In the genomic region with DNA sequence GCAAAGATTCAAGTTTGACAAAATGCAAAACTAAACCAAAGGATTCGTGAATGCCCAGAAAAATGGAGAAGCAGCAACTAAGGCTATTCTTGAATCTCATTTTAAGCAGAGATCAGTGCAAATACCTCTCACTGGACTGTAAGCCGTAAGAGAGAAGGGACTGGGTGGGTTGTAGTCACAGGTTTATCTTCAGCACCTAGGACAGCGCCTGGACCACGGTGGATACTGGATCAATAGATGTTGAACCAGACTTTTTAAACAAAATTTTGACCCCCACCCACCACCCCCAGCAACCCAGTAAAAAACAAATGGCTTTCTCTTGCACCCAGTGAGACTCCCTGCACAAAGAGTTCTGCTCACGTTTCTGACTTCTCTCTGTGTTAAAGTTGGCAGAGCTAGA, we compare ENCODE assay signal across 25 cellular contexts.
DNase-seq lines count a peak whose midpoint lies in the region; ATAC-seq and TF ChIP-seq lines count a peak whose summit lies in the region.
"Had no signal": no experiment of that assay in that cellular context is flagged by ENCODE, and none has a peak within 500 bp of the region (broad histone marks: within the 10 kb centered on the region; RNA-seq: fewer than 3 reads in every experiment).

No MANE protein-coding gene starts in this region.

- H3K4me3 Mint-ChIP-seq in activated naive CD4-positive, alpha-beta T cell treated with anti-CD3 and anti-CD28 coated beads for 36 hours = no peak overlapping the region
- H3K4me3 Mint-ChIP-seq in endothelial cell (ENCODE audit: unreplicated experiment) = no peak overlapping the region
- H3K4me3 Mint-ChIP-seq in CD4-positive, alpha-beta T cell = no peak overlapping the region

- TF ChIP-seq CTCF in NB4 (IDR thresholded peaks at IDR 0.05; ENCODE audit: low read depth, low read length) (no peak), endothelial cell (IDR thresholded peaks at IDR 0.05; ENCODE audit: unreplicated experiment) (no peak), testis (IDR thresholded peaks at IDR 0.05) (no peak), colonic mucosa (IDR thresholded peaks at IDR 0.05) (no peak)
- no peak for TF ChIP-seq CTCF in CD4-positive, alpha-beta T cell (IDR thresholded peaks at IDR 0.05)

- POLR2A ChIA-PET in CD4-positive, alpha-beta T cell (lab: Charles Lee) = no interaction called here

- 34 to 40% methylated on average over 5 of the region's 5 CpGs for WGBS in testis, 2 donors
- WGBS in aorta, 2 donors = 36 to 41% methylated on average over 5 of the region's 5 CpGs

- H3K4me1 ChIP-seq in testis = no peaks in the 10 kb centered on the region
- no peaks in the 10 kb centered on the region for H3K4me1 ChIP-seq in aorta (ENCODE audit: control insufficient read depth in 1 of 2, insufficient read depth in 2 of 2, low read length in 2 of 2)
- no peaks in the 10 kb centered on the region for H3K4me1 ChIP-seq in colonic mucosa
- H3K4me1 ChIP-seq: suprapubic skin, vagina had no signal

- DNase-seq in activated naive CD4-positive, alpha-beta T cell treated with anti-CD3 and anti-CD28 coated beads for 36 hours = peak; percentile 23
- no peak for DNase-seq in activated naive CD4-positive, alpha-beta T cell (lab: John Stamatoyannopoulos, UW)
- DNase-seq in NB4 (ENCODE audit: low read depth) (peak; percentile 10), endothelial cell (ENCODE audit: low spot score) (peak; percentile 46), testis (peak; percentile 19), aorta (no peak), colonic mucosa (no peak)
- no peak for DNase-seq in CD4-positive, alpha-beta T cell
- DNase-seq: activated CD4-positive, CD25-positive, alpha-beta regulatory T cell; activated CD8-positive, alpha-beta memory T cell treated with anti-CD3 and anti-CD28 coated beads, Interleukin-2, amount 50 U/mL, for 48 hours; activated gamma-delta T cell; dermis blood vessel endothelial cell; mammary epithelial cell; NCI-H1048; NCI-H187 treated with DMSO at 0.1 percent for 48 hours; NCI-H345; NCI-H82; T-helper 9 cell had no signal

- peaks cover 5% of the 10 kb centered on the region for H3K9me3 Mint-ChIP-seq in activated naive CD4-positive, alpha-beta T cell treated with anti-CD3 and anti-CD28 coated beads for 36 hours
- H3K9me3 Mint-ChIP-seq in endothelial cell (ENCODE audit: unreplicated experiment) = no peaks in the 10 kb centered on the region
- peaks cover 2% of the 10 kb centered on the region for H3K9me3 Mint-ChIP-seq in CD4-positive, alpha-beta T cell

- no peak overlapping the region for H3K4me3 ChIP-seq in NB4 (ENCODE audit: low read depth, low read length)
- no peak overlapping the region for H3K4me3 ChIP-seq in testis
- H3K4me3 ChIP-seq in aorta (ENCODE audit: low read length in 2 of 2) = no peak overlapping the region
- no peak overlapping the region for H3K4me3 ChIP-seq in colonic mucosa
- H3K4me3 ChIP-seq: SK-N-MC, suprapubic skin, vagina had no signal

- no peaks in the 10 kb centered on the region for H3K4me1 Mint-ChIP-seq in activated naive CD4-positive, alpha-beta T cell treated with anti-CD3 and anti-CD28 coated beads for 36 hours (ENCODE audit: low read depth)
- H3K4me1 Mint-ChIP-seq in endothelial cell (ENCODE audit: unreplicated experiment) = no peaks in the 10 kb centered on the region
- H3K4me1 Mint-ChIP-seq in CD4-positive, alpha-beta T cell (ENCODE audit: low read depth) = no peaks in the 10 kb centered on the region

- intact Hi-C loops in activated naive CD4-positive, alpha-beta T cell treated with anti-CD3 and anti-CD28 coated beads for 36 hours (cut with micrococcal nuclease) = no loop called here
- intact Hi-C loops in testis (cut with DNase I; ENCODE audit: low total_unique reads) (no loop called here), aorta (cut with DNase I) (no loop called here), colonic mucosa (cut with DNase I) (no loop called here)
- intact Hi-C loops in CD4-positive, alpha-beta T cell (cut with DNase I, micrococcal nuclease) = no loop called here

- ATAC-seq in aorta (ENCODE audit: low FRiP score) = no peak
- ATAC-seq in CD4-positive, alpha-beta T cell (ENCODE audit: poor library complexity) = no peak
- ATAC-seq: Panc1, right cardiac atrium had no signal

- peaks cover 2% of the 10 kb centered on the region for H3K36me3 Mint-ChIP-seq in activated naive CD4-positive, alpha-beta T cell treated with anti-CD3 and anti-CD28 coated beads for 36 hours (ENCODE audit: low read depth)
- no peaks in the 10 kb centered on the region for H3K36me3 Mint-ChIP-seq in endothelial cell (ENCODE audit: low read depth, unreplicated experiment)
- H3K36me3 Mint-ChIP-seq in CD4-positive, alpha-beta T cell (ENCODE audit: low read depth) = no peaks in the 10 kb centered on the region

- CTCF ChIA-PET in activated naive CD4-positive, alpha-beta T cell treated with anti-CD3 and anti-CD28 coated beads for 36 hours (lab: Charles Lee) = no interaction called here
- CTCF ChIA-PET in CD4-positive, alpha-beta T cell (lab: Charles Lee) = no interaction called here

- TF ChIP-seq POLR2A in NB4 (IDR thresholded peaks at IDR 0.05; ENCODE audit: extremely low read depth, insufficient read length) = no peak
- no peak for TF ChIP-seq POLR2A in testis (IDR thresholded peaks at IDR 0.05)

- H3K27me3 Mint-ChIP-seq in activated naive CD4-positive, alpha-beta T cell treated with anti-CD3 and anti-CD28 coated beads for 36 hours (ENCODE audit: low read depth) = peaks cover 15% of the 10 kb centered on the region
- H3K27me3 Mint-ChIP-seq in endothelial cell (ENCODE audit: unreplicated experiment) = no peaks in the 10 kb centered on the region
- H3K27me3 Mint-ChIP-seq in CD4-positive, alpha-beta T cell = peaks cover 14% of the 10 kb centered on the region

- H3K9me3 ChIP-seq in testis (no peaks in the 10 kb centered on the region), aorta (ENCODE audit: control insufficient read depth, low read length) (peaks cover 2% of the 10 kb centered on the region), colonic mucosa (no peaks in the 10 kb centered on the region)
- H3K9me3 ChIP-seq in CD4-positive, alpha-beta T cell (ENCODE audit: control insufficient read depth, low read length) = no peaks in the 10 kb centered on the region
- H3K9me3 ChIP-seq: vagina had no signal

- H3K27me3 ChIP-seq in testis (no peaks in the 10 kb centered on the region), aorta (ENCODE audit: control insufficient read depth in 1 of 2, insufficient read depth in 2 of 2, low read length in 1 of 2) (peaks cover 0 to 2% of the 10 kb centered on the region in 2 donors), colonic mucosa (no peaks in the 10 kb centered on the region)
- H3K27me3 ChIP-seq in CD4-positive, alpha-beta T cell (ENCODE audit: control insufficient read depth, insufficient read depth, low read length) = no peaks in the 10 kb centered on the region
- H3K27me3 ChIP-seq: vagina had no signal

- no peak overlapping the region for H3K9ac ChIP-seq in colonic mucosa (ENCODE audit: low read depth in 2 of 2, low read length in 2 of 2)
- H3K9ac ChIP-seq: KMS-11 had no signal

- H3K36me3 ChIP-seq in testis (ENCODE audit: low read depth, missing control alignments) = no peaks in the 10 kb centered on the region
- no peaks in the 10 kb centered on the region for H3K36me3 ChIP-seq in aorta (ENCODE audit: control insufficient read depth in 1 of 2, insufficient read depth in 2 of 2, low read length in 1 of 2)
- H3K36me3 ChIP-seq in colonic mucosa = no peaks in the 10 kb centered on the region
- H3K36me3 ChIP-seq: suprapubic skin, vagina had no signal

- H3K27ac ChIP-seq in testis (no peak overlapping the region), aorta (ENCODE audit: low read depth in 1 of 2, low read length in 2 of 2) (no peak overlapping the region), colonic mucosa (no peak overlapping the region)
- no peak overlapping the region for H3K27ac ChIP-seq in CD4-positive, alpha-beta T cell (ENCODE audit: low read depth, low read length)
- H3K27ac ChIP-seq: C4-2B, KMS-11, SK-N-MC, suprapubic skin, vagina had no signal

- no peak overlapping the region for H3K27ac Mint-ChIP-seq in activated naive CD4-positive, alpha-beta T cell treated with anti-CD3 and anti-CD28 coated beads for 36 hours
- H3K27ac Mint-ChIP-seq in endothelial cell (ENCODE audit: unreplicated experiment) = no peak overlapping the region
- H3K27ac Mint-ChIP-seq in CD4-positive, alpha-beta T cell = no peak overlapping the region

Comparison
In these comparisons a context has a peak if more than half of its experiments do, and no peak if none do; other contexts are left out.
1. DNase-seq: peak in activated naive CD4-positive, alpha-beta T cell treated with anti-CD3 and anti-CD28 coated beads for 36 hours (single experiment), NB4 (single experiment), endothelial cell (single experiment) and testis (single experiment); none in activated naive CD4-positive, alpha-beta T cell (0 of 4), aorta (0 of 2), colonic mucosa (single experiment) and CD4-positive, alpha-beta T cell (0 of 10).